8 cellular contexts compared by ENCODE assay signal in the genomic region with DNA sequence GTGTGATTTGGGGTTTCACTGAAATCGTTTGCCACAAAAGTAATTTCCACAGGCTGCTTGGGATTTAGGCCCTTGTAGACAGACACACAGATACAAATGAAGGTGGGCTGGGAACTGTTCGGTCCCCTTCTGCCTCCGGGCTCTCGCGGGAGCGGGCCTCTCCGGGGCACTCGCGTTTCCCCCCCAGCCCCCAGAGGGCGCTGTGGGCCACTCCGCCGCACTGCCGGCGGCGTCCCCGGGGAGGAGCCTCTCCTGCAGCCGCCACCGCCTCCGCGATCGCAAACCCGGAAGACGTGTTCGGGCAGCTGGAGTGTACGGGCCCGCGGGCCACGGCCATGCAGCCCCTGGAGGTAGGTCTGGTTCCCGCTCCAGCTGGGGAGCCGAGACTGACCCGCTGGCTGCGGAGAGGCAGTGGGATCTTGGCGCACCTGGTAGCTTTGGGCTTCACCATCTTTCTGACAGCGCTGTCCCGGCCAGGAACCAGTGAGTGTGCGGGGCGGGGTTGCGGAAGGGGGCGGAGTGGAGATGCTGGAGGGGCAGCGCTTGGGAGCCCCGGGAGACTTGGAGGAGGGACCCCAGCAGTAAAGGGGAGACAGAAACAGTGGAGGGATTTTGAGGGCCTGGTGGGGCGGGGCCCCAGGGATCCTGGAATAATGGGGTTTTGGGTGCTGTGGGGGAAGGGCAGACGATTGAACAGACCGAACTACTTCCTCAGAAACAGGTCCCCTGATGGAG. TPM values are rescaled to one million over a fixed set of nuclear protein-coding genes. Genes with fewer than 3 reads are reported as not detected.
DNase-seq lines count a peak whose midpoint lies in the region; ATAC-seq and TF ChIP-seq lines count a peak whose summit lies in the region.

A gene with protein sequence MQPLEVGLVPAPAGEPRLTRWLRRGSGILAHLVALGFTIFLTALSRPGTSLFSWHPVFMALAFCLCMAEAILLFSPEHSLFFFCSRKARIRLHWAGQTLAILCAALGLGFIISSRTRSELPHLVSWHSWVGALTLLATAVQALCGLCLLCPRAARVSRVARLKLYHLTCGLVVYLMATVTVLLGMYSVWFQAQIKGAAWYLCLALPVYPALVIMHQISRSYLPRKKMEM (plus strand): TSS at position 290 of the 735 bp plus-strand sequence. CDS start 46 bp downstream, at position 336.

- peak within 1 kb of the TSS in 58 of 59 donors; percentile 15 to 95 (median 84) for H3K27ac ChIP-seq in dorsolateral prefrontal cortex
- H3K27ac ChIP-seq in lung (ENCODE audit: low read depth in 1 of 2, low read length in 1 of 2) = peak within 1 kb of the TSS; percentile 85 to 94

- H3K4me3 ChIP-seq in dorsolateral prefrontal cortex (peak within 1 kb of the TSS; percentile 50 to 99 (median 88)), lung (peak within 1 kb of the TSS; percentile 90)

- no peaks in the 10 kb centered on the region for H3K9me3 ChIP-seq in lung (ENCODE audit: control insufficient read depth in 2 of 2, insufficient read depth in 1 of 2, low read length in 1 of 2)

- TF ChIP-seq CTCF in dorsolateral prefrontal cortex (IDR thresholded peaks at IDR 0.05 in 54 of 56, conservative IDR thresholded peaks at IDR 0.05 in 2 of 56; ENCODE audit: low read depth in 1 of 56, partially characterized antibody in 56 of 56) (peak; percentile 74 to 99 (median 93)), lung (IDR thresholded peaks at IDR 0.05; ENCODE audit: control extremely low read depth, extremely low read depth) (peak; percentile 75)

- no peaks in the 10 kb centered on the region for H3K4me1 ChIP-seq in lung (ENCODE audit: control insufficient read depth in 2 of 2, insufficient read depth in 2 of 2, low read length in 2 of 2)

- H3K27me3 ChIP-seq in dorsolateral prefrontal cortex (no peaks in the 10 kb centered on the region), lung (ENCODE audit: control insufficient read depth, insufficient read depth) (no peaks in the 10 kb centered on the region)

- intact Hi-C loops in dorsolateral prefrontal cortex (cut with DNase I) = loop anchor here (1.0 to 10.0 kb wide), 3 partner anchors 38 to 279 kb away; a partner anchor contains a TSS

- 0% methylated on average over 37 to 44 of the region's 44 CpGs for WGBS in lung, 2 donors

- DNase-seq in CD1c-positive myeloid dendritic cell (ENCODE audit: extremely low spot score) = peak; percentile 95
- DNase-seq in GM19238 (ENCODE audit: insufficient read length, low spot score) = peak; percentile 94
- peak; percentile 86 for DNase-seq in NCI-H69 (lab: John Stamatoyannopoulos, UW)
- DNase-seq in activated CD4-positive, alpha-beta T cell treated with anti-CD3 and anti-CD28 coated beads, Interleukin-2, amount 50 U/mL, for 48 hours = peak; percentile 88 to 92
- peak; percentile 70 to 91 (median 84) for DNase-seq in dorsolateral prefrontal cortex
- peak; percentile 88 for DNase-seq in lung (ENCODE audit: low spot score)
- DNase-seq in stimulated activated CD4-positive, alpha-beta T cell treated with anti-CD3 and anti-CD28 coated beads, TNF-alpha, amount 100 ng/mL, for 4 hours (ENCODE audit: low read depth in 3 of 3) = peak; percentile 79 to 82 (median 81)

- peaks cover 0 to 25% of the 10 kb centered on the region in 2 donors for H3K36me3 ChIP-seq in lung (ENCODE audit: control insufficient read depth in 2 of 2, insufficient read depth in 2 of 2, low read length in 2 of 2)

- ATAC-seq in HG03439 (IDR thresholded peaks at IDR 0.05; ENCODE audit: unreplicated experiment) (peak; percentile 86), lung (ENCODE audit: insufficient read depth, low FRiP score) (peak; percentile 96)

RNA-seq across cellular contexts. Expression of the gene that starts here (rescaled TPM):
- total RNA-seq in dorsolateral prefrontal cortex (10 to 100 TPM in 117 of 120 experiments, 1 to 10 TPM in 3; 9.4 to 21.7 (median 14.9) TPM), lung (10 to 100 TPM in 1 of 2 donors, 1 to 10 TPM in 1; 3.4 to 13.6 TPM)
- 1 to 10 TPM; 4.2 to 8.2 TPM for polyA plus RNA-seq in lung

Comparison
In these comparisons a context has a peak if more than half of its experiments do, and no peak if none do; other contexts are left out.
1. Peak in every context shown above with its lines: DNase-seq, ATAC-seq, H3K4me3 ChIP-seq and H3K27ac ChIP-seq.